ENCODE assay signal across 22 cellular contexts in the genomic region with DNA sequence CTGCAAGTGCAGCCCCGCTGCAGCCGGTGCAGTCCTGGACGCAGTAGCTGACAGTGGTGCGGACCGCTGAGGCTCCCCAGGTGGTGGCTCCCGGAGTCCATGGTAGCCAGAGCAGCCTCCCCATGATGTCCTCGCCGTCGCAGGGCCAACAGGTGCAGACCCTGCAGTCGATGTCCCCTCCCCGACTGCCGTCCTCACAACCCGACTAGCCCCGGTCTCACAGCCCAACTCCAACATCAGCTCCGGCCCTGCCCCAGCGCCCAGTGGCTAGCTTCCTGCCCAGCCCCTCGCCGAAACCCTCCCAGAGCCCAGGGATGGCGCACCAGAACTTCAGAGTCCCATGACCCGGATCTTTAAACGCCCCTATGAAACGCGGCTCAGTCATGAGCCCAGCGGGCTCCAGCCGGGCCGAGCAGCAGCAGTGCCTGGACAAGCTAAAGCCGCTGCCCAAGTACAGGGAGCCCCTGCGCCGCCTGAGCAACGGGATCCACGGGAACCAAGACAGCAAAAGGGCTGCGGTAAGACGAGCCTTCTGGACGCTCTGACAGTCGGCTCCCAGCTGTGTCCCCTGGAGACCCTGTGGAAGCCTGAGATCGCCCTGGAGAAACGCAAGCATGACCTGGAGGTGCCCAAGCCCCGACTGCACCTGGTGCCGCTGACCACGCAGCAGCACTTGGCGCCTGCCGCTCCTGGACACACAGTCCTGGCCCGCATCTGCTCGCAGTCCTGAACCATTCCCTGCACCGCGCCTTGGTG. TPM values are rescaled to one million over a fixed set of nuclear protein-coding genes. Genes with fewer than 3 reads are reported as not detected.
DNase-seq lines count a peak whose midpoint lies in the region; ATAC-seq, FAIRE-seq and TF ChIP-seq lines count a peak whose summit lies in the region.
"Had no signal": no experiment of that assay in that cellular context is flagged by ENCODE, and none has a peak within 500 bp of the region (broad histone marks: within the 10 kb centered on the region; RNA-seq: fewer than 3 reads in every experiment).

No MANE protein-coding gene starts in this region.

- in situ Hi-C loops in K562 (cut with MboI), result no loop called here

- no peak overlapping the region for H3K9ac ChIP-seq in K562 (ENCODE audit: insufficient read depth in 1 of 2, low read depth in 2 of 2, low read length in 2 of 2)

- H3K27ac ChIP-seq in K562 (ENCODE audit: extremely low read depth, low read depth, low read length), result no peak overlapping the region
- H3K27ac ChIP-seq: hepatocyte, tibial nerve had no signal

- H3K9me1 ChIP-seq in K562 (ENCODE audit: control insufficient read depth, insufficient read depth, low read length), result no peaks in the 10 kb centered on the region

- H2AFZ ChIP-seq in K562 (ENCODE audit: low read depth, low read length), result no peak overlapping the region
- H2AFZ ChIP-seq: hepatocyte had no signal

- no peaks in the 10 kb centered on the region for H3K4me1 Mint-ChIP-seq in osteocyte (ENCODE audit: unreplicated experiment)
- H3K4me1 Mint-ChIP-seq: activated CD4-positive, alpha-beta T cell treated with anti-CD3 and anti-CD28 coated beads for 36 hours; brain; IgD-negative memory B cell; nephron progenitor cell had no signal

- TF ChIP-seq CTCF in K562 (IDR thresholded peaks at IDR 0.05 in 2 of 3, conservative IDR thresholded peaks at IDR 0.05 in 1 of 3; ENCODE audit: insufficient read depth in 2 of 3, low read depth in 1 of 3, low read length in 3 of 3) (no peak), retinal pigment epithelial cell (conservative IDR thresholded peaks at IDR 0.05; ENCODE audit: low read depth, low read length) (no peak), osteocyte (IDR thresholded peaks at IDR 0.05) (no peak)

- DNase-seq in DMS53 (lab: John Stamatoyannopoulos, UW), result peak; percentile 38
- no peak for DNase-seq in DMS53 treated with DMSO at 0.1 percent for 48 hours (lab: John Stamatoyannopoulos, UW; ENCODE audit: unreplicated experiment)
- DNase-seq in K562 (ENCODE audit: extremely low read depth in 1 of 4, low spot score in 3 of 4), result no peak
- peak; percentile 31 for DNase-seq in iPS-NIHi11 (ENCODE audit: low spot score)
- no peak for DNase-seq in retinal pigment epithelial cell (ENCODE audit: low read depth)
- DNase-seq in osteocyte (ENCODE audit: extremely low spot score, unreplicated experiment), result no peak
- no peak for DNase-seq in EL
- DNase-seq: activated CD4-positive, alpha-beta T cell treated with anti-CD3 and anti-CD28 coated beads for 36 hours; activated naive CD4-positive, alpha-beta T cell; NCI-H1092; NCI-H345; nephron progenitor cell; stimulated activated CD4-positive, alpha-beta T cell treated with anti-CD3 and anti-CD28 coated beads, Interleukin-4, amount 100 ng/mL, for 24 hours; T-helper 9 cell had no signal

- H3K27me3 ChIP-seq in K562 (ENCODE audit: control insufficient read depth in 2 of 2, insufficient read depth in 2 of 2, low read length in 2 of 2), result peaks cover 21 to 38% of the 10 kb centered on the region in 2 experiments
- H3K27me3 ChIP-seq: hepatocyte had no signal

- no peaks in the 10 kb centered on the region for H3K9me3 Mint-ChIP-seq in osteocyte (ENCODE audit: unreplicated experiment)
- H3K9me3 Mint-ChIP-seq: brain, nephron progenitor cell had no signal

- H3K36me3 Mint-ChIP-seq in osteocyte (ENCODE audit: unreplicated experiment), result no peaks in the 10 kb centered on the region
- H3K36me3 Mint-ChIP-seq: brain, IgD-negative memory B cell had no signal

- H3K9me3 ChIP-seq in K562 (replicated peaks; ENCODE audit: control insufficient read depth, insufficient read depth, low read depth, low read length), result no peaks in the 10 kb centered on the region
- H3K9me3 ChIP-seq: HAP-1, tibial nerve had no signal

- ATAC-seq in K562, result peak; percentile 52
- no peak for ATAC-seq in GM19324 (IDR thresholded peaks at IDR 0.05; ENCODE audit: low FRiP score, unreplicated experiment)
- ATAC-seq: activated CD4-positive, alpha-beta T cell treated with anti-CD3 and anti-CD28 coated beads for 36 hours had no signal

- 2% methylated on average over 46 of the region's 46 CpGs for WGBS in K562 (ENCODE audit: insufficient coverage, low coverage, missing lambda C conversion rate)

- CTCF ChIA-PET in K562 (lab: Yijun Ruan, JAX; ENCODE audit: low intra/inter-chr PET ratio), result no interaction called here

- no peak for TF ChIP-seq POLR2A in K562 (conservative IDR thresholded peaks at IDR 0.05)

- no peaks in the 10 kb centered on the region for H3K36me3 ChIP-seq in K562 (ENCODE audit: control insufficient read depth, insufficient read depth, low read length)
- H3K36me3 ChIP-seq: HAP-1, tibial nerve had no signal

- H3K4me1 ChIP-seq in K562 (replicated peaks in 1 of 2; ENCODE audit: control insufficient read depth in 2 of 2, insufficient read depth in 2 of 2, low read length in 2 of 2), result peaks cover 0 to 19% of the 10 kb centered on the region in 2 experiments; a peak in 2 of 5 replicates
- H3K4me1 ChIP-seq: HAP-1 had no signal

- H3K4me2 ChIP-seq in K562 (ENCODE audit: insufficient read depth, low read length), result no peak overlapping the region
- H3K4me2 ChIP-seq: hepatocyte had no signal

- no peak for TF ChIP-seq EP300 in K562 (IDR thresholded peaks at IDR 0.05; ENCODE audit: low read length)

- H3K27me3 Mint-ChIP-seq in osteocyte (ENCODE audit: unreplicated experiment), result peaks cover 14% of the 10 kb centered on the region

- TF ChIP-seq RAD21 in K562 (CRISPR knock-in tag; conservative IDR thresholded peaks at IDR 0.05 in 1 of 2, IDR thresholded peaks at IDR 0.05 in 1 of 2), result no peak

- no peak overlapping the region for H3K4me3 ChIP-seq in K562
- peak overlapping the region; percentile 51 for H3K4me3 ChIP-seq in retinal pigment epithelial cell (ENCODE audit: low read length)
- H3K4me3 ChIP-seq: GM12878, HAP-1, hepatocyte, lung had no signal

- no peaks in the 10 kb centered on the region for H4K20me1 ChIP-seq in K562 (replicated peaks; ENCODE audit: control insufficient read depth, insufficient read depth, low read length)

- no TSS peak for BruUV-seq in K562 (replicated peaks; lab: Mats Ljungman, UMichigan)

- H3K79me2 ChIP-seq in K562 (ENCODE audit: control insufficient read depth, insufficient read depth, low read length), result no peaks in the 10 kb centered on the region
- H3K79me2 ChIP-seq: hepatocyte had no signal

- intact Hi-C loops in K562 (cut with micrococcal nuclease), result no loop called here

- no peak overlapping the region for H3K4me3 Mint-ChIP-seq in osteocyte (ENCODE audit: unreplicated experiment)
- H3K4me3 Mint-ChIP-seq: activated CD4-positive, alpha-beta T cell treated with anti-CD3 and anti-CD28 coated beads for 36 hours; brain; IgD-negative memory B cell; nephron progenitor cell had no signal

- POLR2A ChIA-PET in K562 (lab: Yijun Ruan, JAX), result interaction anchor here (0.6 to 1.4 kb wide), 2 partner anchors 9 to 90 kb away, joined by 3 to 4 read pairs; a partner anchor contains a TSS

- FAIRE-seq in K562 (lab: Jason Lieb, UNC), result no peak
- FAIRE-seq: GM12878 had no signal

- H3K27ac Mint-ChIP-seq in osteocyte (ENCODE audit: unreplicated experiment), result no peak overlapping the region
- H3K27ac Mint-ChIP-seq: activated CD4-positive, alpha-beta T cell treated with anti-CD3 and anti-CD28 coated beads for 36 hours; brain; IgD-negative memory B cell; nephron progenitor cell had no signal

TF ChIP-seq in K562, 482 proteins besides CTCF, POLR2A, EP300 and RAD21 (continues in another document):
- TF ChIP-seq LARP7 (IDR thresholded peaks at IDR 0.05) (no peak), TOE1 (IDR thresholded peaks at IDR 0.05; ENCODE audit: borderline replicate concordance) (no peak), TOE1 (CRISPR knock-in tag; IDR thresholded peaks at IDR 0.05; ENCODE audit: borderline replicate concordance, low read depth) (no peak), PCBP2 (IDR thresholded peaks at IDR 0.05; ENCODE audit: low read depth, low read length, poor library complexity, severe bottlenecking) (no peak), ZNF764 (CRISPR knock-in tag; IDR thresholded peaks at IDR 0.05; ENCODE audit: low read depth) (no peak), RBFOX2 (IDR thresholded peaks at IDR 0.05; ENCODE audit: low read depth, low read length) (no peak)
- TF ChIP-seq, protein P1, sequence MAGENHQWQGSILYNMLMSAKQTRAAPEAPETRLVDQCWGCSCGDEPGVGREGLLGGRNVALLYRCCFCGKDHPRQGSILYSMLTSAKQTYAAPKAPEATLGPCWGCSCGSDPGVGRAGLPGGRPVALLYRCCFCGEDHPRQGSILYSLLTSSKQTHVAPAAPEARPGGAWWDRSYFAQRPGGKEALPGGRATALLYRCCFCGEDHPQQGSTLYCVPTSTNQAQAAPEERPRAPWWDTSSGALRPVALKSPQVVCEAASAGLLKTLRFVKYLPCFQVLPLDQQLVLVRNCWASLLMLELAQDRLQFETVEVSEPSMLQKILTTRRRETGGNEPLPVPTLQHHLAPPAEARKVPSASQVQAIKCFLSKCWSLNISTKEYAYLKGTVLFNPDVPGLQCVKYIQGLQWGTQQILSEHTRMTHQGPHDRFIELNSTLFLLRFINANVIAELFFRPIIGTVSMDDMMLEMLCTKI (IDR thresholded peaks at IDR 0.05; ENCODE audit: partially characterized antibody), result no peak

RNA-seq across cellular contexts. Expression of a gene that starts 53.8 kb away (rescaled TPM):
- total RNA-seq in K562 (2011; cell fraction: chromatin; rRNA removed; ENCODE audit: low replicate concordance), result not detected in 2 replicates
- not detected in 2 replicates for total RNA-seq in K562 (2011; cell fraction: nucleolus; rRNA removed)
- not detected in 2 replicates for total RNA-seq in K562 (2011; cell fraction: nucleoplasm; rRNA removed)
- total RNA-seq in K562 (2014; rRNA removed), result 0.14 and 0.41 TPM in 2 replicates
- total RNA-seq in K562 (2014; rRNA removed; fragmentation: Illumina TruSeq; extraction: Trizol), result 0.10 TPM in 1 of 2 replicates, not detected in the other
- 0.15 and 0.25 TPM in 2 replicates for total RNA-seq in K562 (2015; rRNA removed; fragmentation: Illumina TruSeq; extraction: Trizol)
- not detected in 2 replicates for total RNA-seq in K562 (2021)
- polyA plus RNA-seq in K562 (2011; rRNA removed), result 0.11 and 0.26 TPM in 2 replicates
- 0.34 and 0.48 TPM in 2 replicates for polyA plus RNA-seq in K562 (2011; cell fraction: cytosol; rRNA removed)
- polyA plus RNA-seq in K562 (2011; cell fraction: nucleus; rRNA removed), result 0.34 and 0.37 TPM in 2 replicates
- 0.06 and 0.09 TPM in 2 replicates for polyA plus RNA-seq in K562 (2012)
- polyA plus RNA-seq in K562 (2014; fragmentation: Illumina TruSeq; extraction: Trizol), result 0.22 and 0.30 TPM in 2 replicates
- under 1 TPM in 1 of 2 experiments, not detected in 1; 0.13 TPM for polyA plus RNA-seq in K562 (2014; fragmentation: Nextera tagmentation; extraction: Ambion mirVana)
- polyA plus RNA-seq in K562 (2014; rRNA removed), result 0.09 and 0.12 TPM in 2 replicates
- polyA minus RNA-seq in K562 (2011; rRNA and poly(A)+ RNA removed), result 0.14 TPM in 1 of 2 replicates, not detected in the other
- polyA minus RNA-seq in K562 (2011; cell fraction: cytosol; rRNA and poly(A)+ RNA removed), result not detected in 2 replicates
- not detected in 2 replicates for polyA minus RNA-seq in K562 (2011; cell fraction: nucleus; rRNA and poly(A)+ RNA removed)
- not detected in 2 replicates for total RNA-seq in osteocyte
- total RNA-seq: activated CD4-positive, alpha-beta T cell treated with anti-CD3 and anti-CD28 coated beads for 36 hours; GM12878; lung; tibial nerve had no signal
- polyA plus RNA-seq: GM12878, IgD-negative memory B cell, lung had no signal

Comparison
In these comparisons a context has a peak if more than half of its experiments do, and no peak if none do; other contexts are left out.
1. DNase-seq: peak in DMS53 (single experiment) and iPS-NIHi11 (single experiment); none in DMS53 treated with DMSO at 0.1 percent for 48 hours (single experiment), K562 (0 of 4), retinal pigment epithelial cell (single experiment), osteocyte (single experiment) and EL (single experiment).